Comparison of ENCODE assay signal across 1 cellular context in genomic region chr4:1802151-1802715, GRCh38.
TF ChIP-seq lines count a peak whose summit lies in the region.

No MANE protein-coding gene starts in this region.

TF ChIP-seq in HepG2, 621 proteins besides CTCF, POLR2A, EP300 and RAD21 (continued from another document and continues in another):
- TF ChIP-seq ZBED4 (CRISPR knock-in tag; IDR thresholded peaks at IDR 0.05; ENCODE audit: borderline replicate concordance) (peak; percentile 89), ZBTB49 (CRISPR knock-in tag; IDR thresholded peaks at IDR 0.05; ENCODE audit: borderline replicate concordance) (no peak), KLF6 (CRISPR knock-in tag; IDR thresholded peaks at IDR 0.05) (no peak), BORCS8-MEF2B (CRISPR knock-in tag; IDR thresholded peaks at IDR 0.05) (peak; percentile 81; the same call in 1 of the 2 replicates), ZUFSP (CRISPR knock-in tag; IDR thresholded peaks at IDR 0.05; ENCODE audit: borderline replicate concordance) (no peak), IRX3 (CRISPR knock-in tag; IDR thresholded peaks at IDR 0.05; ENCODE audit: borderline replicate concordance, low read depth) (no peak; the same call in 1 of the 2 replicates), ZFP36L1 (CRISPR knock-in tag; IDR thresholded peaks at IDR 0.05) (no peak), SOX5 (CRISPR knock-in tag; IDR thresholded peaks at IDR 0.05; ENCODE audit: borderline replicate concordance) (peak; percentile 79), ZNF20 (CRISPR knock-in tag; IDR thresholded peaks at IDR 0.05) (no peak), ZNF777 (CRISPR knock-in tag; IDR thresholded peaks at IDR 0.05) (no peak), ZNF326 (CRISPR knock-in tag; IDR thresholded peaks at IDR 0.05; ENCODE audit: borderline replicate concordance) (no peak), JUN (CRISPR knock-in tag; IDR thresholded peaks at IDR 0.05) (no peak), ZBTB46 (CRISPR knock-in tag; IDR thresholded peaks at IDR 0.05; ENCODE audit: borderline replicate concordance) (no peak), FLYWCH1 (CRISPR knock-in tag; IDR thresholded peaks at IDR 0.05) (no peak), JARID2 (CRISPR knock-in tag; IDR thresholded peaks at IDR 0.05; ENCODE audit: insufficient replicate concordance) (no peak), TIGD3 (CRISPR knock-in tag; IDR thresholded peaks at IDR 0.05; ENCODE audit: borderline replicate concordance) (no peak), ZNF629 (CRISPR knock-in tag; conservative IDR thresholded peaks at IDR 0.05) (no peak), KDM5B (CRISPR knock-in tag; IDR thresholded peaks at IDR 0.05; ENCODE audit: borderline replicate concordance) (peak; percentile 57; the same call in 1 of the 2 replicates), E2F5 (CRISPR knock-in tag; conservative IDR thresholded peaks at IDR 0.05) (no peak), MIXL1 (CRISPR knock-in tag; IDR thresholded peaks at IDR 0.05) (no peak), RBFOX2 (IDR thresholded peaks at IDR 0.05; ENCODE audit: low read depth, low read length) (peak; percentile 36), CAMTA2 (CRISPR knock-in tag; IDR thresholded peaks at IDR 0.05; ENCODE audit: borderline replicate concordance) (no peak), ZNF556 (CRISPR knock-in tag; IDR thresholded peaks at IDR 0.05; ENCODE audit: borderline replicate concordance) (no peak; the same call in 1 of the 2 replicates), ZNF484 (CRISPR knock-in tag; IDR thresholded peaks at IDR 0.05; ENCODE audit: borderline replicate concordance, low read depth) (no peak), PLRG1 (conservative IDR thresholded peaks at IDR 0.05) (no peak), SKI (IDR thresholded peaks at IDR 0.05; ENCODE audit: partially characterized antibody) (peak; percentile 57)
- TF ChIP-seq, protein P1, sequence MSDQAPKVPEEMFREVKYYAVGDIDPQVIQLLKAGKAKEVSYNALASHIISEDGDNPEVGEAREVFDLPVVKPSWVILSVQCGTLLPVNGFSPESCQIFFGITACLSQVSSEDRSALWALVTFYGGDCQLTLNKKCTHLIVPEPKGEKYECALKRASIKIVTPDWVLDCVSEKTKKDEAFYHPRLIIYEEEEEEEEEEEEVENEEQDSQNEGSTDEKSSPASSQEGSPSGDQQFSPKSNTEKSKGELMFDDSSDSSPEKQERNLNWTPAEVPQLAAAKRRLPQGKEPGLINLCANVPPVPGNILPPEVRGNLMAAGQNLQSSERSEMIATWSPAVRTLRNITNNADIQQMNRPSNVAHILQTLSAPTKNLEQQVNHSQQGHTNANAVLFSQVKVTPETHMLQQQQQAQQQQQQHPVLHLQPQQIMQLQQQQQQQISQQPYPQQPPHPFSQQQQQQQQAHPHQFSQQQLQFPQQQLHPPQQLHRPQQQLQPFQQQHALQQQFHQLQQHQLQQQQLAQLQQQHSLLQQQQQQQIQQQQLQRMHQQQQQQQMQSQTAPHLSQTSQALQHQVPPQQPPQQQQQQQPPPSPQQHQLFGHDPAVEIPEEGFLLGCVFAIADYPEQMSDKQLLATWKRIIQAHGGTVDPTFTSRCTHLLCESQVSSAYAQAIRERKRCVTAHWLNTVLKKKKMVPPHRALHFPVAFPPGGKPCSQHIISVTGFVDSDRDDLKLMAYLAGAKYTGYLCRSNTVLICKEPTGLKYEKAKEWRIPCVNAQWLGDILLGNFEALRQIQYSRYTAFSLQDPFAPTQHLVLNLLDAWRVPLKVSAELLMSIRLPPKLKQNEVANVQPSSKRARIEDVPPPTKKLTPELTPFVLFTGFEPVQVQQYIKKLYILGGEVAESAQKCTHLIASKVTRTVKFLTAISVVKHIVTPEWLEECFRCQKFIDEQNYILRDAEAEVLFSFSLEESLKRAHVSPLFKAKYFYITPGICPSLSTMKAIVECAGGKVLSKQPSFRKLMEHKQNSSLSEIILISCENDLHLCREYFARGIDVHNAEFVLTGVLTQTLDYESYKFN (CRISPR knock-in tag; conservative IDR thresholded peaks at IDR 0.05): peak; percentile 94
- TF ChIP-seq, protein P2, sequence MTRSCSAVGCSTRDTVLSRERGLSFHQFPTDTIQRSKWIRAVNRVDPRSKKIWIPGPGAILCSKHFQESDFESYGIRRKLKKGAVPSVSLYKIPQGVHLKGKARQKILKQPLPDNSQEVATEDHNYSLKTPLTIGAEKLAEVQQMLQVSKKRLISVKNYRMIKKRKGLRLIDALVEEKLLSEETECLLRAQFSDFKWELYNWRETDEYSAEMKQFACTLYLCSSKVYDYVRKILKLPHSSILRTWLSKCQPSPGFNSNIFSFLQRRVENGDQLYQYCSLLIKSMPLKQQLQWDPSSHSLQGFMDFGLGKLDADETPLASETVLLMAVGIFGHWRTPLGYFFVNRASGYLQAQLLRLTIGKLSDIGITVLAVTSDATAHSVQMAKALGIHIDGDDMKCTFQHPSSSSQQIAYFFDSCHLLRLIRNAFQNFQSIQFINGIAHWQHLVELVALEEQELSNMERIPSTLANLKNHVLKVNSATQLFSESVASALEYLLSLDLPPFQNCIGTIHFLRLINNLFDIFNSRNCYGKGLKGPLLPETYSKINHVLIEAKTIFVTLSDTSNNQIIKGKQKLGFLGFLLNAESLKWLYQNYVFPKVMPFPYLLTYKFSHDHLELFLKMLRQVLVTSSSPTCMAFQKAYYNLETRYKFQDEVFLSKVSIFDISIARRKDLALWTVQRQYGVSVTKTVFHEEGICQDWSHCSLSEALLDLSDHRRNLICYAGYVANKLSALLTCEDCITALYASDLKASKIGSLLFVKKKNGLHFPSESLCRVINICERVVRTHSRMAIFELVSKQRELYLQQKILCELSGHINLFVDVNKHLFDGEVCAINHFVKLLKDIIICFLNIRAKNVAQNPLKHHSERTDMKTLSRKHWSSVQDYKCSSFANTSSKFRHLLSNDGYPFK (CRISPR knock-in tag; IDR thresholded peaks at IDR 0.05; ENCODE audit: borderline replicate concordance): peak; percentile 47; the same call in 1 of the 2 replicates
- TF ChIP-seq, protein P3, sequence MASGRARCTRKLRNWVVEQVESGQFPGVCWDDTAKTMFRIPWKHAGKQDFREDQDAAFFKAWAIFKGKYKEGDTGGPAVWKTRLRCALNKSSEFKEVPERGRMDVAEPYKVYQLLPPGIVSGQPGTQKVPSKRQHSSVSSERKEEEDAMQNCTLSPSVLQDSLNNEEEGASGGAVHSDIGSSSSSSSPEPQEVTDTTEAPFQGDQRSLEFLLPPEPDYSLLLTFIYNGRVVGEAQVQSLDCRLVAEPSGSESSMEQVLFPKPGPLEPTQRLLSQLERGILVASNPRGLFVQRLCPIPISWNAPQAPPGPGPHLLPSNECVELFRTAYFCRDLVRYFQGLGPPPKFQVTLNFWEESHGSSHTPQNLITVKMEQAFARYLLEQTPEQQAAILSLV (CRISPR knock-in tag; IDR thresholded peaks at IDR 0.05; ENCODE audit: borderline replicate concordance): peak; percentile 16; the same call in 1 of the 2 replicates
- TF ChIP-seq, protein P4, sequence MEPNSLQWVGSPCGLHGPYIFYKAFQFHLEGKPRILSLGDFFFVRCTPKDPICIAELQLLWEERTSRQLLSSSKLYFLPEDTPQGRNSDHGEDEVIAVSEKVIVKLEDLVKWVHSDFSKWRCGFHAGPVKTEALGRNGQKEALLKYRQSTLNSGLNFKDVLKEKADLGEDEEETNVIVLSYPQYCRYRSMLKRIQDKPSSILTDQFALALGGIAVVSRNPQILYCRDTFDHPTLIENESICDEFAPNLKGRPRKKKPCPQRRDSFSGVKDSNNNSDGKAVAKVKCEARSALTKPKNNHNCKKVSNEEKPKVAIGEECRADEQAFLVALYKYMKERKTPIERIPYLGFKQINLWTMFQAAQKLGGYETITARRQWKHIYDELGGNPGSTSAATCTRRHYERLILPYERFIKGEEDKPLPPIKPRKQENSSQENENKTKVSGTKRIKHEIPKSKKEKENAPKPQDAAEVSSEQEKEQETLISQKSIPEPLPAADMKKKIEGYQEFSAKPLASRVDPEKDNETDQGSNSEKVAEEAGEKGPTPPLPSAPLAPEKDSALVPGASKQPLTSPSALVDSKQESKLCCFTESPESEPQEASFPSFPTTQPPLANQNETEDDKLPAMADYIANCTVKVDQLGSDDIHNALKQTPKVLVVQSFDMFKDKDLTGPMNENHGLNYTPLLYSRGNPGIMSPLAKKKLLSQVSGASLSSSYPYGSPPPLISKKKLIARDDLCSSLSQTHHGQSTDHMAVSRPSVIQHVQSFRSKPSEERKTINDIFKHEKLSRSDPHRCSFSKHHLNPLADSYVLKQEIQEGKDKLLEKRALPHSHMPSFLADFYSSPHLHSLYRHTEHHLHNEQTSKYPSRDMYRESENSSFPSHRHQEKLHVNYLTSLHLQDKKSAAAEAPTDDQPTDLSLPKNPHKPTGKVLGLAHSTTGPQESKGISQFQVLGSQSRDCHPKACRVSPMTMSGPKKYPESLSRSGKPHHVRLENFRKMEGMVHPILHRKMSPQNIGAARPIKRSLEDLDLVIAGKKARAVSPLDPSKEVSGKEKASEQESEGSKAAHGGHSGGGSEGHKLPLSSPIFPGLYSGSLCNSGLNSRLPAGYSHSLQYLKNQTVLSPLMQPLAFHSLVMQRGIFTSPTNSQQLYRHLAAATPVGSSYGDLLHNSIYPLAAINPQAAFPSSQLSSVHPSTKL (CRISPR knock-in tag; IDR thresholded peaks at IDR 0.05): peak; percentile 39; the same call in 1 of the 2 replicates
